8 cellular contexts compared by ENCODE assay signal in the genomic region with DNA sequence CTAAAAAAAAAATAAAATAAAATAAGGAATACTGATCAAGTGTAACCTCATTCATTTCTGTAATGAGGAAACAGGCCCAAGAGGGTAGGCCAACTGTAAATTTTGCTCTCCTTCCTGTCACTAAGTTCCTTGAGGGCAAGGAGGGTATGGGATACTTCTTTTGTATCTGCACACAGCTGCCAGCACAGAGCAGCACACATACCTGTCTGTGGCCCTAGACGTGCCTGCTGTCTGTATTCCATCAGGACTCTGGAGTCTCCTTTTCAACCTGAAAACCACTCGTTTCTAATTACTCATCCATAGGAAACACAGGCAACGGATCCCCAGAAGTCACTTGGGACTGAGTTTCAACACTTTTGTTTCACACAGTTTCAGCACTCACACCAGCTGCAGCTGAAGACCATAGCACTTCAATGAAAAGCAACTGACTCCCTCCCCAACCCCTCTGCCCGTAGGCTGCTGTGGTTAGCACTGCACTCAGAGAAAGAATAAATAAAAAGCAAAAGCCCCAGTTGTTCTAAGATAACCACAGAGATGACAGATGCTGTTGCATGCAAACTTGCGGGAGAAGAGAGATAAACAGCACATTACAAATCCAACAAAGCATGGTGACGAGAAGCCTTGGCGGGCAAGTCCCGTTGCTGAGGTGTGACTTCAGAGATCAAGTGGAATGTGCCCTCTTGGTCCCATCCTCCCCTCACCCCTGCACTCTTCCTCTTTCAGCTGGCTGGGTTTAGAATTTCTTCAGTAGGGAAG. TPM values are rescaled to one million over a fixed set of nuclear protein-coding genes. Genes with fewer than 3 reads are reported as not detected.
A peak's percentile ranks its signal among the peaks of the same experiment; 100 is the strongest.
DNase-seq lines count a peak whose midpoint lies in the region; ATAC-seq, FAIRE-seq and TF ChIP-seq lines count a peak whose summit lies in the region.

No MANE protein-coding gene starts in this region.

- H3K9me3 Mint-ChIP-seq in progenitor cell of endocrine pancreas (ENCODE audit: low read depth): no peaks in the 10 kb centered on the region

- H3K36me3 Mint-ChIP-seq in progenitor cell of endocrine pancreas (ENCODE audit: insufficient read depth): no peaks in the 10 kb centered on the region

- no peaks in the 10 kb centered on the region for H3K4me1 Mint-ChIP-seq in progenitor cell of endocrine pancreas (ENCODE audit: low read depth)

- ATAC-seq in GM21786 (IDR thresholded peaks at IDR 0.05; ENCODE audit: unreplicated experiment): peak; percentile 88

- peaks cover 10% of the 10 kb centered on the region for H3K27me3 Mint-ChIP-seq in progenitor cell of endocrine pancreas

- H3K27ac Mint-ChIP-seq in progenitor cell of endocrine pancreas: no peak overlapping the region

- DNase-seq in GM12892 (ENCODE audit: insufficient read length) (no peak), NCI-H187 (lab: John Stamatoyannopoulos, UW) (peak; percentile 17 to 22), progenitor cell of endocrine pancreas (ENCODE audit: low spot score, unreplicated experiment) (no peak)
- peak; percentile 65 for DNase-seq in central memory CD4-positive, alpha-beta T cell
- DNase-seq in stimulated activated naive CD4-positive, alpha-beta T cell treated with Interleukin-2 at 50 U/mL for 16 hours (lab: John Stamatoyannopoulos, UW): peak; percentile 27
- no peak for DNase-seq in effector CD8-positive, alpha-beta T cell (lab: John Stamatoyannopoulos, UW)
- DNase-seq in activated CD4-positive, CD25-positive, alpha-beta regulatory T cell (lab: John Stamatoyannopoulos, UW): no peak

- no peak for TF ChIP-seq POLR2A in GM12892 (IDR thresholded peaks at IDR 0.05; ENCODE audit: low read depth, low read length)

- H3K4me3 Mint-ChIP-seq in progenitor cell of endocrine pancreas (ENCODE audit: low read depth): no peak overlapping the region

- peak; percentile 70 for FAIRE-seq in GM12892 (lab: Jason Lieb, UNC)

- no peak for TF ChIP-seq CTCF in progenitor cell of endocrine pancreas (IDR thresholded peaks at IDR 0.05; ENCODE audit: unreplicated experiment)

RNA-seq across cellular contexts. Expression of gene CRACR2A, which starts 24.9 kb away (rescaled TPM):
- polyA plus RNA-seq in GM12892 (2012; ENCODE audit: missing spikeins): 8.8 TPM
- total RNA-seq in progenitor cell of endocrine pancreas: 3.0 and 3.3 TPM in 2 replicates

Comparison
In these comparisons a context has a peak if more than half of its experiments do, and no peak if none do; other contexts are left out.
1. DNase-seq: peak in NCI-H187 (2 of 2), central memory CD4-positive, alpha-beta T cell (single experiment) and stimulated activated naive CD4-positive, alpha-beta T cell treated with Interleukin-2 at 50 U/mL for 16 hours (single experiment); none in GM12892 (single experiment), effector CD8-positive, alpha-beta T cell (single experiment), progenitor cell of endocrine pancreas (single experiment) and activated CD4-positive, CD25-positive, alpha-beta regulatory T cell (0 of 4).